ENCODE assay signal across 11 cellular contexts in genomic region chr12:49808686-49809368, GRCh38. TPM values are rescaled to one million over a fixed set of nuclear protein-coding genes. Genes with fewer than 3 reads are reported as not detected.
A peak's percentile ranks its signal among the peaks of the same experiment; 100 is the strongest.
DNase-seq lines count a peak whose midpoint lies in the region; ATAC-seq and TF ChIP-seq lines count a peak whose summit lies in the region.
"Had no signal": no experiment of that assay in that cellular context is flagged by ENCODE, and none has a peak within 500 bp of the region (broad histone marks: within the 10 kb centered on the region; RNA-seq: fewer than 3 reads in every experiment).

No MANE protein-coding gene starts in this region.

- H3K27me3 ChIP-seq in cardiac muscle cell = no peaks in the 10 kb centered on the region
- H3K27me3 ChIP-seq in muscle layer of duodenum (ENCODE audit: low read depth, low read length) = no peaks in the 10 kb centered on the region

- CTCF ChIA-PET in WTC11 (lab: Charles Lee) = interaction anchor here (0.6 to 2.1 kb wide), 9 partner anchors 11 to 1248 kb away, joined by 3 to 10 read pairs (median 3); partner anchors contain the start of gene TMBIM6

- H3K9me3 Mint-ChIP-seq in WTC11 (no peaks in the 10 kb centered on the region), progenitor cell of endocrine pancreas (ENCODE audit: low read depth) (no peaks in the 10 kb centered on the region)

- H3K36me3 ChIP-seq in cardiac muscle cell (peaks cover 4% of the 10 kb centered on the region), muscle layer of duodenum (ENCODE audit: control insufficient read depth in 1 of 2, insufficient read depth in 2 of 2, low read length in 2 of 2) (peaks cover 2 to 19% of the 10 kb centered on the region in 2 donors)

- H3K27ac ChIP-seq in cardiac muscle cell (peak overlapping the region; percentile 84), muscle layer of duodenum (ENCODE audit: low read length) (peak overlapping the region; percentile 36), temporal lobe (ENCODE audit: low read depth, low read length) (peak overlapping the region; percentile 93)

- H3K4me3 Mint-ChIP-seq in WTC11 (no peak overlapping the region), progenitor cell of endocrine pancreas (ENCODE audit: low read depth) (no peak overlapping the region)

- H3K4me1 ChIP-seq in cardiac muscle cell (ENCODE audit: low read depth) = peaks cover 31% of the 10 kb centered on the region
- H3K4me1 ChIP-seq in muscle layer of duodenum (ENCODE audit: control insufficient read depth in 1 of 2, insufficient read depth in 2 of 2, low read length in 2 of 2) = peaks cover 9 to 14% of the 10 kb centered on the region in 2 donors

- H3K27ac Mint-ChIP-seq in WTC11 (peak overlapping the region; percentile 90), progenitor cell of endocrine pancreas (no peak overlapping the region)

- H3K9me3 ChIP-seq in cardiac muscle cell (ENCODE audit: low read depth) = no peaks in the 10 kb centered on the region
- no peaks in the 10 kb centered on the region for H3K9me3 ChIP-seq in muscle layer of duodenum (ENCODE audit: control insufficient read depth in 1 of 2, low read length in 2 of 2)

- H3K4me3 ChIP-seq in cardiac muscle cell (no peak overlapping the region), muscle layer of duodenum (ENCODE audit: low read depth in 1 of 2, low read length in 2 of 2) (no peak overlapping the region)

- H3K27me3 Mint-ChIP-seq in WTC11 (ENCODE audit: low read depth) (no peaks in the 10 kb centered on the region), progenitor cell of endocrine pancreas (no peaks in the 10 kb centered on the region)

- TF ChIP-seq CTCF in WTC11 (IDR thresholded peaks at IDR 0.05) = no peak
- TF ChIP-seq CTCF in cardiac muscle cell (IDR thresholded peaks at IDR 0.05; ENCODE audit: low read depth, low read length) = no peak
- no peak for TF ChIP-seq CTCF in progenitor cell of endocrine pancreas (IDR thresholded peaks at IDR 0.05; ENCODE audit: unreplicated experiment)

- H3K4me1 Mint-ChIP-seq in WTC11 = peaks cover 42% of the 10 kb centered on the region
- H3K4me1 Mint-ChIP-seq in progenitor cell of endocrine pancreas (ENCODE audit: low read depth) = peaks cover 8% of the 10 kb centered on the region

- POLR2A ChIA-PET in WTC11 (lab: Charles Lee) = interaction anchor here (1.9 to 2.2 kb wide), 3 partner anchors 12 to 20 kb away, joined by 5 to 7 read pairs (median 5); partner anchors contain the start of gene NCKAP5L

- peak; percentile 36 for DNase-seq in WTC11 (ENCODE audit: low spot score)
- DNase-seq in cardiac muscle cell (ENCODE audit: low read depth in 1 of 2, low spot score in 1 of 2) = no peak
- no peak for DNase-seq in progenitor cell of endocrine pancreas (ENCODE audit: low spot score, unreplicated experiment)
- no peak for DNase-seq in NCI-H524 (lab: John Stamatoyannopoulos, UW)
- no peak for DNase-seq in central memory CD4-positive, alpha-beta T cell
- DNase-seq: activated T-cell treated with anti-CD3 and anti-CD28 coated beads, Interleukin-2, amount 50 U/mL, for 1 hour; effector CD8-positive, alpha-beta T cell; NCI-H226 had no signal

- H3K36me3 Mint-ChIP-seq in WTC11 = peaks cover 3% of the 10 kb centered on the region; the same call in 1 of the 2 replicates
- H3K36me3 Mint-ChIP-seq in progenitor cell of endocrine pancreas (ENCODE audit: insufficient read depth) = peaks cover 10% of the 10 kb centered on the region

- ATAC-seq in WTC11 (peak; percentile 9; the same call in 1 of the 2 replicates), HG03196 (IDR thresholded peaks at IDR 0.05; ENCODE audit: unreplicated experiment) (no peak)

TF ChIP-seq in WTC11, 78 proteins besides CTCF, POLR2A, EP300 and RAD21:
- TF ChIP-seq USF2 (CRISPR knock-in tag; IDR thresholded peaks at IDR 0.05) (no peak), ESRRA (CRISPR knock-in tag; IDR thresholded peaks at IDR 0.05; ENCODE audit: borderline replicate concordance) (no peak), MXD4 (CRISPR knock-in tag; IDR thresholded peaks at IDR 0.05; ENCODE audit: borderline replicate concordance) (no peak), TEAD1 (CRISPR knock-in tag; IDR thresholded peaks at IDR 0.05) (no peak), NFATC4 (CRISPR knock-in tag; IDR thresholded peaks at IDR 0.05) (no peak), PREB (CRISPR knock-in tag; IDR thresholded peaks at IDR 0.05; ENCODE audit: borderline replicate concordance) (no peak), ZNF121 (CRISPR knock-in tag; IDR thresholded peaks at IDR 0.05) (peak; percentile 56; the same call in 1 of the 2 replicates), NR3C1 (CRISPR knock-in tag; conservative IDR thresholded peaks at IDR 0.05; ENCODE audit: low read depth) (0 out of 2 replicates have a peak, but pooled peaks have one; percentile 23)

RNA-seq across cellular contexts. Expression of gene NCKAP5L, which starts 19.4 kb away (rescaled TPM):
- total RNA-seq in WTC11 (2021) (22.1 to 27.8 TPM (median 22.4 TPM) in 3 replicates), cardiac muscle cell (47.2 and 61.1 TPM in 2 replicates), temporal lobe (9.3 TPM), progenitor cell of endocrine pancreas (33.4 and 34.5 TPM in 2 replicates)
- 32.0 and 38.5 TPM in 2 replicates for polyA plus RNA-seq in cardiac muscle cell

RNA-seq across cellular contexts. Expression of gene BCDIN3D, which starts 34.1 kb away (rescaled TPM):
- total RNA-seq in WTC11 (2021) = 1.6 to 3.2 TPM (median 2.4 TPM) in 3 replicates
- total RNA-seq in cardiac muscle cell = 5.9 and 7.1 TPM in 2 replicates
- polyA plus RNA-seq in cardiac muscle cell = 6.4 and 8.9 TPM in 2 replicates
- 4.7 TPM for total RNA-seq in temporal lobe
- 6.1 and 7.3 TPM in 2 replicates for total RNA-seq in progenitor cell of endocrine pancreas

Comparison
In these comparisons a context has a peak if more than half of its experiments do, and no peak if none do; other contexts are left out.
1. H3K27ac ChIP-seq: peak in every context shown above with its lines; median percentile 93 in temporal lobe; 84 in cardiac muscle cell; 36 in muscle layer of duodenum.